8 cellular contexts compared by ENCODE assay signal in genomic region chr3:4741106-4741403, GRCh38.
A peak's percentile ranks its signal among the peaks of the same experiment; 100 is the strongest.
DNase-seq lines count a peak whose midpoint lies in the region; ATAC-seq, FAIRE-seq and TF ChIP-seq lines count a peak whose summit lies in the region.
"Had no signal": no experiment of that assay in that cellular context is flagged by ENCODE, and none has a peak within 500 bp of the region (broad histone marks: within the 10 kb centered on the region; RNA-seq: fewer than 3 reads in every experiment).

No MANE protein-coding gene starts in this region.

- no peaks in the 10 kb centered on the region for H3K79me2 ChIP-seq in HCT116 (ENCODE audit: insufficient read depth, low read length)
- H3K79me2 ChIP-seq in keratinocyte (ENCODE audit: control insufficient read depth, insufficient read depth, low read length), result no peaks in the 10 kb centered on the region

- no peak for FAIRE-seq in keratinocyte (lab: Jason Lieb, UNC)

- H3K9ac ChIP-seq in HCT116 (ENCODE audit: low read length) (no peak overlapping the region), keratinocyte (ENCODE audit: control insufficient read depth, extremely low read depth, insufficient read depth, low read length) (peak overlapping the region; percentile 69)

- H3K4me1 ChIP-seq in HCT116 (ENCODE audit: control insufficient read depth in 1 of 2, insufficient read depth in 2 of 2, low read length in 2 of 2) (peaks cover 25 to 29% of the 10 kb centered on the region in 2 experiments), keratinocyte (ENCODE audit: control insufficient read depth, extremely low read depth, insufficient read depth, low read length) (peaks cover 49% of the 10 kb centered on the region)

- intact Hi-C loops in HCT116 (cut with micrococcal nuclease), result no loop called here

- no peak for TF ChIP-seq RAD21 in HCT116 (IDR thresholded peaks at IDR 0.05; ENCODE audit: low read depth)

- no TSS peak for BruUV-seq in HCT116 (replicated peaks; lab: Mats Ljungman, UMichigan)

- ATAC-seq in HCT116, result no peak
- no peak for ATAC-seq in activated T-helper 17 cell treated with anti-CD3 and anti-CD28 coated beads, Interleukin-2, amount 50 U/mL, for 72 hours (replicated peaks)
- ATAC-seq in stimulated activated effector memory CD8-positive, alpha-beta T cell treated with anti-CD3 and anti-CD28 coated beads, Interleukin-12 subunit alpha, Interleukin-12 subunit beta, amount 100 ng/mL, for 72 hours, result no peak

- H3K4me1 Mint-ChIP-seq in activated T-helper 17 cell treated with anti-CD3 and anti-CD28 coated beads, Interleukin-2, amount 50 U/mL, for 72 hours, result peaks cover 62% of the 10 kb centered on the region
- H3K4me1 Mint-ChIP-seq in stimulated activated effector memory CD8-positive, alpha-beta T cell treated with anti-CD3 and anti-CD28 coated beads, Interleukin-12 subunit alpha, Interleukin-12 subunit beta, amount 100 ng/mL, for 72 hours, result peaks cover 82% of the 10 kb centered on the region

- CTCF ChIA-PET in HCT116 (lab: Charles Lee), result no interaction called here

- no peaks in the 10 kb centered on the region for H3K9me1 ChIP-seq in keratinocyte (ENCODE audit: control insufficient read depth, extremely low read depth, insufficient read depth, low read length)

- H3K9me2 ChIP-seq in HCT116 (ENCODE audit: insufficient read depth), result no peaks in the 10 kb centered on the region

- H3K9me3 ChIP-seq in HCT116 (ENCODE audit: control insufficient read depth in 1 of 2, insufficient read depth in 1 of 2, low read depth in 1 of 2, low read length in 2 of 2), result no peaks in the 10 kb centered on the region
- no peaks in the 10 kb centered on the region for H3K9me3 ChIP-seq in keratinocyte (ENCODE audit: control insufficient read depth, low read depth, low read length)

- TF ChIP-seq CTCF in HCT116 (IDR thresholded peaks at IDR 0.05 in 2 of 3, conservative IDR thresholded peaks at IDR 0.05 in 1 of 3; ENCODE audit: borderline replicate concordance in 1 of 3, insufficient read depth in 1 of 3, low read depth in 2 of 3, low read length in 2 of 3), result no peak
- TF ChIP-seq CTCF in keratinocyte (optimal IDR thresholded peaks at IDR 0.05 in 1 of 3, IDR thresholded peaks at IDR 0.05 in 1 of 3, conservative IDR thresholded peaks at IDR 0.05 in 1 of 3; ENCODE audit: extremely low read depth in 1 of 3, insufficient read depth in 2 of 3, low read length in 3 of 3), result no peak

- no peak overlapping the region for H2AFZ ChIP-seq in HCT116 (ENCODE audit: low read depth, low read length, poor library complexity, severe bottlenecking)
- peak overlapping the region; percentile 3 for H2AFZ ChIP-seq in keratinocyte (ENCODE audit: control insufficient read depth, low read length)

- H3K27ac ChIP-seq in HCT116 (ENCODE audit: low read depth, low read length) (no peak overlapping the region), keratinocyte (ENCODE audit: control insufficient read depth, insufficient read depth, low read length) (peak overlapping the region; percentile 92)

- no peaks in the 10 kb centered on the region for H4K20me1 ChIP-seq in HCT116 (ENCODE audit: insufficient read depth)
- no peaks in the 10 kb centered on the region for H4K20me1 ChIP-seq in keratinocyte (ENCODE audit: control insufficient read depth, extremely low read depth, insufficient read depth, low read length)

- H3K27ac Mint-ChIP-seq in activated T-helper 17 cell treated with anti-CD3 and anti-CD28 coated beads, Interleukin-2, amount 50 U/mL, for 72 hours, result peak overlapping the region; percentile 90
- peak overlapping the region; percentile 93 for H3K27ac Mint-ChIP-seq in stimulated activated effector memory CD8-positive, alpha-beta T cell treated with anti-CD3 and anti-CD28 coated beads, Interleukin-12 subunit alpha, Interleukin-12 subunit beta, amount 100 ng/mL, for 72 hours

- H3K4me3 ChIP-seq in HCT116 (replicated peaks in 1 of 2; ENCODE audit: low read depth in 1 of 2, low read length in 2 of 2), result no peak overlapping the region
- no peak overlapping the region for H3K4me3 ChIP-seq in keratinocyte (ENCODE audit: control insufficient read depth in 2 of 3, extremely low read depth in 1 of 3, insufficient read depth in 2 of 3, low read depth in 1 of 3, low read length in 3 of 3)

- H3K27me3 ChIP-seq in HCT116 (ENCODE audit: insufficient read depth, low read length) (peaks cover 4% of the 10 kb centered on the region), keratinocyte (ENCODE audit: control insufficient read depth, extremely low read depth, insufficient read depth, low read length) (no peaks in the 10 kb centered on the region)

- no peaks in the 10 kb centered on the region for H3K36me3 ChIP-seq in HCT116 (ENCODE audit: control insufficient read depth in 1 of 2, insufficient read depth in 2 of 2, low read length in 2 of 2)
- H3K36me3 ChIP-seq in keratinocyte (ENCODE audit: control insufficient read depth in 2 of 2, extremely low read depth in 1 of 2, insufficient read depth in 2 of 2, low read length in 2 of 2), result no peaks in the 10 kb centered on the region

- DNase-seq in HCT116 (ENCODE audit: low read depth, low spot score), result no peak
- no peak for DNase-seq in keratinocyte (ENCODE audit: low read depth, low spot score)
- no peak for DNase-seq in stimulated activated effector memory CD8-positive, alpha-beta T cell treated with anti-CD3 and anti-CD28 coated beads, Interleukin-12 subunit alpha, Interleukin-12 subunit beta, amount 100 ng/mL, for 72 hours (ENCODE audit: low spot score in 2 of 2)
- DNase-seq in COR-L47 (lab: John Stamatoyannopoulos, UW), result no peak
- DNase-seq in inferior parietal cortex (ENCODE audit: extremely low spot score), result no peak
- no peak for DNase-seq in stimulated activated CD4-positive, alpha-beta T cell treated with anti-CD3 and anti-CD28 coated beads, Interleukin-2, amount 100 ng/mL, for 24 hours
- DNase-seq: midbrain had no signal

- RAD21 ChIA-PET in HCT116 (lab: Charles Lee; ENCODE audit: low non-redundant PET in 1 of 2, low total read pairs in 2 of 2, uncharacterized antibody in 2 of 2, unreplicated experiment in 2 of 2), result no interaction called here

- H3K4me2 ChIP-seq in HCT116 (ENCODE audit: low read length) (peak overlapping the region; percentile 64; the same call in 1 of the 2 replicates), keratinocyte (ENCODE audit: control insufficient read depth, extremely low read depth, insufficient read depth, low read depth, low read length) (peak overlapping the region; percentile 83)

- POLR2A ChIA-PET in HCT116 (lab: Charles Lee), result no interaction called here

- TF ChIP-seq POLR2A in HCT116 (IDR thresholded peaks at IDR 0.05; ENCODE audit: borderline replicate concordance, extremely low read depth, insufficient read depth, insufficient read length), result no peak

- dilution Hi-C loops in keratinocyte (cut with MboI; ENCODE audit: extremely low pct_ligation_motif_present, low sequenced_read_pairs), result no loop called here

- H3K27me3 Mint-ChIP-seq in activated T-helper 17 cell treated with anti-CD3 and anti-CD28 coated beads, Interleukin-2, amount 50 U/mL, for 72 hours, result no peaks in the 10 kb centered on the region

- H3K4me3 Mint-ChIP-seq in activated T-helper 17 cell treated with anti-CD3 and anti-CD28 coated beads, Interleukin-2, amount 50 U/mL, for 72 hours, result peak overlapping the region; percentile 67
- peak overlapping the region; percentile 48 for H3K4me3 Mint-ChIP-seq in stimulated activated effector memory CD8-positive, alpha-beta T cell treated with anti-CD3 and anti-CD28 coated beads, Interleukin-12 subunit alpha, Interleukin-12 subunit beta, amount 100 ng/mL, for 72 hours

- H3K36me3 Mint-ChIP-seq in activated T-helper 17 cell treated with anti-CD3 and anti-CD28 coated beads, Interleukin-2, amount 50 U/mL, for 72 hours (ENCODE audit: low read depth), result peaks cover 61% of the 10 kb centered on the region
- H3K36me3 Mint-ChIP-seq in stimulated activated effector memory CD8-positive, alpha-beta T cell treated with anti-CD3 and anti-CD28 coated beads, Interleukin-12 subunit alpha, Interleukin-12 subunit beta, amount 100 ng/mL, for 72 hours, result peaks cover 58% of the 10 kb centered on the region

- H3K9me3 Mint-ChIP-seq in activated T-helper 17 cell treated with anti-CD3 and anti-CD28 coated beads, Interleukin-2, amount 50 U/mL, for 72 hours, result peaks cover 4% of the 10 kb centered on the region
- H3K9me3 Mint-ChIP-seq in stimulated activated effector memory CD8-positive, alpha-beta T cell treated with anti-CD3 and anti-CD28 coated beads, Interleukin-12 subunit alpha, Interleukin-12 subunit beta, amount 100 ng/mL, for 72 hours, result peaks cover 6% of the 10 kb centered on the region

TF ChIP-seq in HCT116, 20 proteins besides CTCF, POLR2A, EP300 and RAD21:
- no peak for TF ChIP-seq EZH2 (IDR thresholded peaks at IDR 0.05)
- no peak for TF ChIP-seq POLR2AphosphoS5 (IDR thresholded peaks at IDR 0.05; ENCODE audit: low read depth, low read length)
- TF ChIP-seq SIN3A (IDR thresholded peaks at IDR 0.05; ENCODE audit: low read depth), result no peak
- TF ChIP-seq SRF (IDR thresholded peaks at IDR 0.05; ENCODE audit: low read depth), result no peak
- no peak for TF ChIP-seq YY1 (IDR thresholded peaks at IDR 0.05; ENCODE audit: extremely low read depth, insufficient replicate concordance, low read depth, low read length)
- TF ChIP-seq ELF1 (IDR thresholded peaks at IDR 0.05; ENCODE audit: borderline replicate concordance, low read depth), result no peak
- no peak for TF ChIP-seq EZH2phosphoT487 (IDR thresholded peaks at IDR 0.05; ENCODE audit: borderline replicate concordance)
- TF ChIP-seq SP1 (IDR thresholded peaks at IDR 0.05; ENCODE audit: low read depth), result no peak
- no peak for TF ChIP-seq ZBTB33 (IDR thresholded peaks at IDR 0.05; ENCODE audit: extremely low read depth, insufficient replicate concordance, low read length)
- no peak for TF ChIP-seq JUND (IDR thresholded peaks at IDR 0.05)
- no peak for TF ChIP-seq EGR1 (IDR thresholded peaks at IDR 0.05; ENCODE audit: low read depth)
